9 cellular contexts compared by ENCODE assay signal in genomic region chr20:32325706-32326506, GRCh38. TPM values are rescaled to one million over a fixed set of nuclear protein-coding genes. Genes with fewer than 3 reads are reported as not detected.
DNase-seq lines count a peak whose midpoint lies in the region; ATAC-seq and FAIRE-seq lines count a peak whose summit lies in the region.
"Had no signal": no experiment of that assay in that cellular context is flagged by ENCODE, and none has a peak within 500 bp of the region (broad histone marks: within the 10 kb centered on the region; RNA-seq: fewer than 3 reads in every experiment).

No MANE protein-coding gene starts in this region.

- no peaks in the 10 kb centered on the region for H3K9me3 Mint-ChIP-seq in activated CD4-positive, alpha-beta T cell treated with anti-CD3 and anti-CD28 coated beads for 36 hours (ENCODE audit: low read depth)
- no peaks in the 10 kb centered on the region for H3K9me3 Mint-ChIP-seq in stimulated activated effector memory CD8-positive, alpha-beta T cell treated with anti-CD3 and anti-CD28 coated beads, Interleukin-12 subunit alpha, Interleukin-12 subunit beta, amount 100 ng/mL, for 72 hours
- H3K9me3 Mint-ChIP-seq: activated B cell treated with CpG ODN at 0.5 μM for 24 hours had no signal

- intact Hi-C loops in activated CD4-positive, alpha-beta T cell treated with anti-CD3 and anti-CD28 coated beads for 36 hours (cut with DNase I, micrococcal nuclease), result no loop called here

- no peak for ATAC-seq in activated CD4-positive, alpha-beta T cell treated with anti-CD3 and anti-CD28 coated beads for 36 hours
- ATAC-seq in stimulated activated effector memory CD8-positive, alpha-beta T cell treated with anti-CD3 and anti-CD28 coated beads, Interleukin-12 subunit alpha, Interleukin-12 subunit beta, amount 100 ng/mL, for 72 hours, result peak; percentile 67
- ATAC-seq in GM19452 (IDR thresholded peaks at IDR 0.05; ENCODE audit: unreplicated experiment), result no peak

- peaks cover 18% of the 10 kb centered on the region for H3K4me1 Mint-ChIP-seq in activated CD4-positive, alpha-beta T cell treated with anti-CD3 and anti-CD28 coated beads for 36 hours
- H3K4me1 Mint-ChIP-seq in stimulated activated effector memory CD8-positive, alpha-beta T cell treated with anti-CD3 and anti-CD28 coated beads, Interleukin-12 subunit alpha, Interleukin-12 subunit beta, amount 100 ng/mL, for 72 hours, result peaks cover 14% of the 10 kb centered on the region

- H3K27me3 Mint-ChIP-seq in activated CD4-positive, alpha-beta T cell treated with anti-CD3 and anti-CD28 coated beads for 36 hours, result no peaks in the 10 kb centered on the region
- H3K27me3 Mint-ChIP-seq: activated B cell treated with CpG ODN at 0.5 μM for 24 hours had no signal

- peak overlapping the region; percentile 56 for H3K27ac Mint-ChIP-seq in activated CD4-positive, alpha-beta T cell treated with anti-CD3 and anti-CD28 coated beads for 36 hours
- peak overlapping the region; percentile 11 for H3K27ac Mint-ChIP-seq in stimulated activated effector memory CD8-positive, alpha-beta T cell treated with anti-CD3 and anti-CD28 coated beads, Interleukin-12 subunit alpha, Interleukin-12 subunit beta, amount 100 ng/mL, for 72 hours

- peak; percentile 86 for FAIRE-seq in RCC 7860 (lab: Jason Lieb, UNC)

- DNase-seq in activated CD4-positive, alpha-beta T cell treated with anti-CD3 and anti-CD28 coated beads for 36 hours, result no peak
- DNase-seq in activated CD4-positive, alpha-beta T cell treated with anti-CD3 and anti-CD28 coated beads for 1 hour, result no peak
- peak; percentile 93 for DNase-seq in RCC 7860 (ENCODE audit: low spot score)
- peak; percentile 33 for DNase-seq in fibroblast of gingiva (ENCODE audit: low read depth)
- DNase-seq in stimulated activated effector memory CD8-positive, alpha-beta T cell treated with anti-CD3 and anti-CD28 coated beads, Interleukin-12 subunit alpha, Interleukin-12 subunit beta, amount 100 ng/mL, for 72 hours (ENCODE audit: low spot score in 2 of 2), result no peak
- no peak for DNase-seq in UCSD-AML1 (lab: John Stamatoyannopoulos, UW; ENCODE audit: unreplicated experiment)
- no peak for DNase-seq in activated effector memory CD4-positive, alpha-beta T cell treated with Interleukin-2 at 50 U/mL for 16 hours
- DNase-seq: activated B cell treated with CpG ODN at 0.5 μM for 24 hours had no signal

- POLR2A ChIA-PET in activated CD4-positive, alpha-beta T cell treated with anti-CD3 and anti-CD28 coated beads for 36 hours (lab: Charles Lee), result interaction anchor here (0.6 kb wide), 1 partner anchor 37 kb away, joined by 4 read pairs; no protein-coding TSS in a partner anchor

- peaks cover 43% of the 10 kb centered on the region for H3K36me3 Mint-ChIP-seq in activated CD4-positive, alpha-beta T cell treated with anti-CD3 and anti-CD28 coated beads for 36 hours (ENCODE audit: low read depth)
- peaks cover 86% of the 10 kb centered on the region for H3K36me3 Mint-ChIP-seq in stimulated activated effector memory CD8-positive, alpha-beta T cell treated with anti-CD3 and anti-CD28 coated beads, Interleukin-12 subunit alpha, Interleukin-12 subunit beta, amount 100 ng/mL, for 72 hours

- CTCF ChIA-PET in activated CD4-positive, alpha-beta T cell treated with anti-CD3 and anti-CD28 coated beads for 36 hours (lab: Charles Lee), result interaction anchor here (0.5 kb wide), 1 partner anchor 496 kb away, joined by 3 read pairs; no protein-coding TSS in a partner anchor

- no peak overlapping the region for H3K4me3 Mint-ChIP-seq in activated CD4-positive, alpha-beta T cell treated with anti-CD3 and anti-CD28 coated beads for 36 hours
- no peak overlapping the region for H3K4me3 Mint-ChIP-seq in stimulated activated effector memory CD8-positive, alpha-beta T cell treated with anti-CD3 and anti-CD28 coated beads, Interleukin-12 subunit alpha, Interleukin-12 subunit beta, amount 100 ng/mL, for 72 hours
- H3K4me3 Mint-ChIP-seq: activated B cell treated with CpG ODN at 0.5 μM for 24 hours had no signal

RNA-seq across cellular contexts. Expression of gene ASXL1, which starts 32.2 kb away (rescaled TPM):
- 100 to 1,000 TPM; 129 to 141 TPM for total RNA-seq in activated CD4-positive, alpha-beta T cell treated with anti-CD3 and anti-CD28 coated beads for 36 hours

RNA-seq across cellular contexts. Expression of gene KIF3B, which starts 48.5 kb away (rescaled TPM):
- 10 to 100 TPM; 39.9 to 40.7 TPM for total RNA-seq in activated CD4-positive, alpha-beta T cell treated with anti-CD3 and anti-CD28 coated beads for 36 hours

Comparison
In these comparisons a context has a peak if more than half of its experiments do, and no peak if none do; other contexts are left out.
1. DNase-seq: peak in RCC 7860 (single experiment) and fibroblast of gingiva (single experiment); none in activated CD4-positive, alpha-beta T cell treated with anti-CD3 and anti-CD28 coated beads for 36 hours (single experiment), activated CD4-positive, alpha-beta T cell treated with anti-CD3 and anti-CD28 coated beads for 1 hour (single experiment), stimulated activated effector memory CD8-positive, alpha-beta T cell treated with anti-CD3 and anti-CD28 coated beads, Interleukin-12 subunit alpha, Interleukin-12 subunit beta, amount 100 ng/mL, for 72 hours (0 of 2), UCSD-AML1 (single experiment) and activated effector memory CD4-positive, alpha-beta T cell treated with Interleukin-2 at 50 U/mL for 16 hours (single experiment).